8 cellular contexts compared by ENCODE assay signal in the genomic region with DNA sequence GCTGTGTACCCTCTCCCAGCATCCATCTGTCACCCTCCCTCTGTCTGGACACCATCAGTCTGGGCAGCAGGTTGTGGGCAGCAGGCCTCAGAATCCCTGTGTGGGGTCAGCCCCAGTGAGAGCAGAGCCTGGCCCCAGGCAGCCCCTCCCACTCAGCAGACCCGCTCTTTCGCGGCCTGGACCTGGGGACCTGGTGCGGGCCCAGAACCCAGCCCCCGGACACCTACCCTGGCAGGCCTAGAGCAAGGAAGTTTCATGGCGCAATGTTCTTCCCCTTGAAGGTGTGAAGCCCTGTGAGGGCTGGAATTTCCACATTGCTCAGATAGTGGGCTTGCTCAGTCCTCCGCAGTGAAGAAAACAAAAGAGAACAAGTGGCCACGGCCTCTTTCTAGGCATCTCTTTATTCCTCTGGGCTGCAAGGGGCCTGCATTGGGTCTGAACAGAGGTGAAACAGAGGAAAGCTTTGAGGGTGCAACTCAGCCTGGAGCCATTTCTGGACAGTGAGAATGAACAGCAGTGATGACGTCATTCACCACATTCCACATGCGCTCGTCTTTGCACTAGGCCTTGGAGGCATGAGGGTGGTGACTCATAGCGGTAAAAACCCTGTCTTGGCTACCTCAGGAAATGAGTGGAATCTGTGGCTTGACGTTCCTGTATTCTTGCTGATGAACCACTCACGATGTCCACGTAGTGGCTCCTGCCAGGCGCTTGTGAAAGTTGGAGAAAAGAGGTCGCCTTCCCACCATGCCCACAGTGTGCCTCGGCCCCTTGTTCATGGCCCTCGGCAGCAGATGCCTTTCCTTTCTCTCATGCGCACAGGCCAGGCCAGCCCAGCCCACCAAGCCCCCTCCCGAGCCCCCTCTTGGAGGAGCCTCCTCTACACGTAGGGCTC.
A peak's percentile ranks its signal among the peaks of the same experiment; 100 is the strongest.
DNase-seq lines count a peak whose midpoint lies in the region; ATAC-seq and TF ChIP-seq lines count a peak whose summit lies in the region.

No MANE protein-coding gene starts in this region.

- ATAC-seq in heart right ventricle: peak; percentile 24 to 74 (median 36)
- no peak for ATAC-seq in GM21367 (IDR thresholded peaks at IDR 0.05; ENCODE audit: unreplicated experiment)
- no peak for ATAC-seq in HG02759 (IDR thresholded peaks at IDR 0.05; ENCODE audit: unreplicated experiment)
- ATAC-seq in GM19397 (IDR thresholded peaks at IDR 0.05; ENCODE audit: unreplicated experiment): no peak

- peaks cover 0 to 52% (median 0%) of the 10 kb centered on the region in 9 donors for H3K4me1 ChIP-seq in heart right ventricle

- H3K27ac Mint-ChIP-seq in activated naive CD4-positive, alpha-beta T cell treated with anti-CD3 and anti-CD28 coated beads, Interleukin-2, amount 10 ng/mL, durations not matched to agents 7 days and 5 days: peak overlapping the region; percentile 59

- 67 to 72% methylated on average over 22 of the region's 22 CpGs for WGBS in heart right ventricle, 2 donors

- CTCF ChIA-PET in activated naive CD4-positive, alpha-beta T cell treated with anti-CD3 and anti-CD28 coated beads, Interleukin-2, amount 10 ng/mL, durations not matched to agents 7 days and 5 days (lab: Charles Lee): interaction anchor here (0.8 to 10.7 kb wide), 23 partner anchors 13 to 293 kb away, joined by 3 to 138 read pairs (median 4); a partner anchor contains a TSS

- no peaks in the 10 kb centered on the region for H3K36me3 ChIP-seq in heart right ventricle

- intact Hi-C loops in heart right ventricle (cut with DNase I): loop anchor here in 9 of 10 donors (1.0 to 10.0 kb wide), 9 partner anchors 26 to 294 kb away; no protein-coding TSS in a partner anchor

- H3K36me3 Mint-ChIP-seq in activated naive CD4-positive, alpha-beta T cell treated with anti-CD3 and anti-CD28 coated beads, Interleukin-2, amount 10 ng/mL, durations not matched to agents 7 days and 5 days: no peaks in the 10 kb centered on the region

- H3K27me3 Mint-ChIP-seq in activated naive CD4-positive, alpha-beta T cell treated with anti-CD3 and anti-CD28 coated beads, Interleukin-2, amount 10 ng/mL, durations not matched to agents 7 days and 5 days: peaks cover 9% of the 10 kb centered on the region

- no peak overlapping the region for H3K4me3 Mint-ChIP-seq in activated naive CD4-positive, alpha-beta T cell treated with anti-CD3 and anti-CD28 coated beads, Interleukin-2, amount 10 ng/mL, durations not matched to agents 7 days and 5 days

- in situ Hi-C loops in SK-MEL-5 (cut with HindIII; ENCODE audit: low pct_unique_long_range_greater_than_20kb, low sequenced_read_pairs): no loop called here

- peak overlapping the region in 1 of 10 donors; percentile 72 for H3K27ac ChIP-seq in heart right ventricle

- no peak for TF ChIP-seq CTCF in heart right ventricle (IDR thresholded peaks at IDR 0.05)

- peaks cover 52% of the 10 kb centered on the region for H3K4me1 Mint-ChIP-seq in activated naive CD4-positive, alpha-beta T cell treated with anti-CD3 and anti-CD28 coated beads, Interleukin-2, amount 10 ng/mL, durations not matched to agents 7 days and 5 days

- H3K4me3 ChIP-seq in heart right ventricle: no peak overlapping the region

- H3K9me3 Mint-ChIP-seq in activated naive CD4-positive, alpha-beta T cell treated with anti-CD3 and anti-CD28 coated beads, Interleukin-2, amount 10 ng/mL, durations not matched to agents 7 days and 5 days: peaks cover 2% of the 10 kb centered on the region

- DNase-seq in GOT3 (lab: John Stamatoyannopoulos, UW): peak; percentile 43
- DNase-seq in SK-MEL-5 (ENCODE audit: low read depth, low spot score): peak; percentile 99
- peak; percentile 61 for DNase-seq in activated naive CD4-positive, alpha-beta T cell treated with anti-CD3 and anti-CD28 coated beads, Interleukin-2, amount 10 ng/mL, durations not matched to agents 7 days and 5 days
- peak in 1 of 2 donors; percentile 30 for DNase-seq in heart right ventricle
- DNase-seq in stimulated activated CD4-positive, alpha-beta T cell treated with anti-CD3 and anti-CD28 coated beads, Interleukin-12 subunit alpha, Interleukin-12 subunit beta, amount 100 ng/mL, for 48 hours (ENCODE audit: low read depth in 2 of 3, low spot score in 1 of 3): peak; percentile 41 to 63 (median 62)

- H3K9me3 ChIP-seq in heart right ventricle: no peaks in the 10 kb centered on the region

- H3K27me3 ChIP-seq in heart right ventricle: no peaks in the 10 kb centered on the region

Comparison
In these comparisons a context has a peak if more than half of its experiments do, and no peak if none do; other contexts are left out.
1. ATAC-seq: peak in heart right ventricle (8 of 8); none in GM21367 (single experiment), HG02759 (single experiment) and GM19397 (single experiment).